Comparison of ENCODE assay signal across 23 cellular contexts in the genomic region with DNA sequence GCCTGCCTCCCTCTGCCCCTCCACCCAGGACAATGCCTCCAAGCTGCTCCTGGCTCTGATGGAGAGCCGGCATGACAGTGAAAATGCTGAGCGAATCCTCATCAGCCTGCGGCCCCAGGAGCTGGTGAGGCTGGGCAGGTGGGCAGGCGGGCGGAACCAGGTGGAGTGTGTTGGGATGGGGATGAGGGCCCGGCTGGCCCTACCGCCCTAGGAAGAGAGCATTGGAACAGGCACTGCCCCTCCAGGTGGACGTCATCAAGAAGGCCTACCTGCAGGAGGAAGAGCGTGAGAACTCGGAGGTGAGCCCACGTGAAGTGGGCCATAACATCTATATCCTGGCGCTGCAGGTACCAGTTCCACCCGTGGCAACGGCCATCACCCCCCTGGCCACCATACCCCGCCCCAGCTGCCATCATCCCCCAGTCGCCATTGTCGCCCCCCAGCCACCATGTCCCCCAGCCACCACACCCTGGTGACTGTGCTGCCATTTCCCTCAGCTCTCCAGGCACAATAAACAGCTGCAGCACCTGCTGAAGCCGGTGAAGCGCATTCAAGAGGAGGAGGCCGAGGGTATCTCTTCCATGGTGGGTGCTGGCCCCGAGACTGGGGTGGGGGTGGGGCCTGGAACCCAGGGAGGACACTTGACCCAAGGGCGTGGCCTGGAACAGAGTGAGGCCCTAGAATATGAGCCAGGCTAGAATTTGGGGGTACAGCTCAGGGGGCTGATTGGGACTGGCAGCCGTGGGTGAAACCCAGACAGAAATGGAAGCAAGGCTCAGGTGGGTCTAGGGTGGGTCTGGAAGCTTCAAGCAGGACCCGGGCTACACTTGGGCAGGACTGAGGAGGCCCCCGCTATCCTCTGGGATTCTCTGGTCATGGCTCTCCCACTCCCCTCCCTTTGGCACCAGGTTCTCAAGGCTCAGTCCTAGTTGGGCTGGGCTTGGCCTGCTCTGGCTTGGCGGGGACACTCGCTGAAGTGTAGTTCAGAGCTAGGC. TPM values are rescaled to one million over a fixed set of nuclear protein-coding genes. Genes with fewer than 3 reads are reported as not detected.
DNase-seq lines count a peak whose midpoint lies in the region; ATAC-seq and TF ChIP-seq lines count a peak whose summit lies in the region.
"Had no signal": no experiment of that assay in that cellular context is flagged by ENCODE, and none has a peak within 500 bp of the region (broad histone marks: within the 10 kb centered on the region; RNA-seq: fewer than 3 reads in every experiment).

No MANE protein-coding gene starts in this region.

- no peak overlapping the region for H2AFZ ChIP-seq in neuronal stem cell (ENCODE audit: low read length)

- no peaks in the 10 kb centered on the region for H3K9me3 ChIP-seq in neuronal stem cell (replicated peaks in 1 of 2; ENCODE audit: control insufficient read depth in 2 of 2, insufficient read depth in 1 of 2, low read depth in 1 of 2, low read length in 2 of 2)
- no peaks in the 10 kb centered on the region for H3K9me3 ChIP-seq in ascending aorta
- H3K9me3 ChIP-seq: BLaER1 treated with 17β-estradiol and CSF1 and Interleukin-3, amounts not matched to agents 10 nM and 100 nM had no signal

- H3K4ac ChIP-seq in neuronal stem cell (ENCODE audit: low read length), result no peak overlapping the region

- H2BK5ac ChIP-seq in neuronal stem cell (ENCODE audit: low read length), result no peak overlapping the region

- POLR2A ChIA-PET in RWPE1 (lab: Yijun Ruan, JAX; ENCODE audit: low non-redundant PET), result no interaction called here

- no CpG with 5 or more reads among the region's 27 CpGs for WGBS in neuronal stem cell (ENCODE audit: extremely low coverage in 2 of 2, insufficient read length in 2 of 2, insufficient replicate concordance in 1 of 2), 2 donors

- H3K27ac ChIP-seq in RWPE1 (peak overlapping the region; percentile 96), neuronal stem cell (replicated peaks; ENCODE audit: low read length) (no peak overlapping the region), ascending aorta (no peak overlapping the region)
- H3K27ac ChIP-seq: BLaER1 treated with 17β-estradiol and CSF1 and Interleukin-3, amounts not matched to agents 10 nM and 100 nM; HL-60 had no signal

- H3K23ac ChIP-seq in neuronal stem cell (ENCODE audit: low read depth, low read length, poor library complexity), result peak overlapping the region; percentile 37

- H3K18ac ChIP-seq in neuronal stem cell (ENCODE audit: low read length), result no peak overlapping the region

- peaks cover 0 to 11% of the 10 kb centered on the region in 2 donors for H3K4me1 ChIP-seq in neuronal stem cell (ENCODE audit: control insufficient read depth in 2 of 2, insufficient read depth in 1 of 2, low read depth in 1 of 2, low read length in 2 of 2)
- no peaks in the 10 kb centered on the region for H3K4me1 ChIP-seq in ascending aorta

- no peak overlapping the region for H2BK15ac ChIP-seq in neuronal stem cell (ENCODE audit: low read length)

- no peak overlapping the region for H3K4me3 ChIP-seq in neuronal stem cell (ENCODE audit: low read length in 2 of 2)
- no peak overlapping the region for H3K4me3 ChIP-seq in ascending aorta
- H3K4me3 ChIP-seq: BLaER1 treated with 17β-estradiol and CSF1 and Interleukin-3, amounts not matched to agents 10 nM and 100 nM had no signal

- CTCF ChIA-PET in RWPE1 (lab: Yijun Ruan, JAX), result interaction anchor here (0.6 to 1.0 kb wide), 4 partner anchors 12 to 73 kb away, joined by 3 to 4 read pairs (median 4); no protein-coding TSS in a partner anchor

- H3K27me3 ChIP-seq in neuronal stem cell (ENCODE audit: control insufficient read depth in 3 of 3, insufficient read depth in 3 of 3, low read depth in 1 of 3, low read length in 3 of 3) (no peaks in the 10 kb centered on the region), ascending aorta (no peaks in the 10 kb centered on the region)
- H3K27me3 ChIP-seq: BLaER1 treated with 17β-estradiol and CSF1 and Interleukin-3, amounts not matched to agents 10 nM and 100 nM had no signal

- peak; percentile 59 for DNase-seq in Right ventricle myocardium inferior (ENCODE audit: missing footprints)
- no peak for DNase-seq in Right ventricle myocardium superior
- DNase-seq in RWPE1 (ENCODE audit: low spot score), result no peak
- no peak for DNase-seq in neuronal stem cell (ENCODE audit: low spot score)
- DNase-seq in HuH-7.5 (ENCODE audit: low spot score), result no peak
- no peak for DNase-seq in ascending aorta (ENCODE audit: low spot score in 2 of 2)
- DNase-seq: CD4-positive, alpha-beta T cell; H9; KBM-7; MV-4-11; NCI-H1105; NCI-H1436 treated with DMSO at 0.1 percent for 48 hours; NCI-H1930; NCI-H2107; NCI-H524; NCI-H774; PC-3; SHP77 treated with DMSO at 0.1 percent for 48 hours; SW 1271 had no signal

- H3K79me1 ChIP-seq in neuronal stem cell (ENCODE audit: low read depth, low read length), result peaks cover 2% of the 10 kb centered on the region

- no peak overlapping the region for H4K8ac ChIP-seq in neuronal stem cell (ENCODE audit: low read depth, low read length)

- intact Hi-C loops in Right ventricle myocardium inferior (cut with DNase I), result no loop called here
- intact Hi-C loops in Right ventricle myocardium superior (cut with DNase I), result no loop called here
- intact Hi-C loops in ascending aorta (cut with DNase I), result no loop called here

- H4K91ac ChIP-seq in neuronal stem cell (ENCODE audit: low read depth, low read length, poor library complexity), result no peak overlapping the region

- peak overlapping the region; percentile 10 for H3K14ac ChIP-seq in neuronal stem cell (ENCODE audit: low read length)

- no peak for TF ChIP-seq CTCF in RWPE1 (conservative IDR thresholded peaks at IDR 0.05; ENCODE audit: low read depth)
- TF ChIP-seq CTCF in ascending aorta (IDR thresholded peaks at IDR 0.05), result no peak

- H2AK5ac ChIP-seq in neuronal stem cell (ENCODE audit: low read depth, low read length), result no peak overlapping the region

- H3K9ac ChIP-seq in neuronal stem cell (ENCODE audit: low read depth, low read length, poor library complexity), result no peak overlapping the region
- H3K9ac ChIP-seq: BLaER1 treated with 17β-estradiol and CSF1 and Interleukin-3, amounts not matched to agents 10 nM and 100 nM had no signal

- H2BK12ac ChIP-seq in neuronal stem cell (ENCODE audit: low read length), result no peak overlapping the region

- H2BK120ac ChIP-seq in neuronal stem cell (ENCODE audit: low read depth, low read length), result no peak overlapping the region

- H3K4me2 ChIP-seq in neuronal stem cell (ENCODE audit: insufficient read depth, low read length, poor library complexity, severe bottlenecking), result no peak overlapping the region
- H3K4me2 ChIP-seq: BLaER1 treated with 17β-estradiol and CSF1 and Interleukin-3, amounts not matched to agents 10 nM and 100 nM had no signal

- H3K36me3 ChIP-seq in neuronal stem cell (replicated peaks in 1 of 2; ENCODE audit: control insufficient read depth in 2 of 2, insufficient read depth in 2 of 2, low read length in 2 of 2) (peaks cover 0 to 2% of the 10 kb centered on the region in 2 donors), ascending aorta (peaks cover 0 to 12% of the 10 kb centered on the region in 2 donors)

- ATAC-seq in Right ventricle myocardium inferior (no peak), Right ventricle myocardium superior (ENCODE audit: poor library complexity) (no peak), HG03342 (IDR thresholded peaks at IDR 0.05; ENCODE audit: unreplicated experiment) (no peak)
- ATAC-seq: PC-3 had no signal

RNA-seq across cellular contexts. Expression of gene UQCC2, which starts 24.2 kb away (rescaled TPM):
- total RNA-seq in Right ventricle myocardium inferior (215 TPM), Right ventricle myocardium superior (208 TPM), ascending aorta (2.6 TPM)
- 222 TPM for polyA plus RNA-seq in neuronal stem cell (2013, experiment 1 of 2)
- polyA plus RNA-seq in neuronal stem cell (2013, experiment 2 of 2), result 222 TPM

RNA-seq across cellular contexts. Expression of gene IP6K3, which starts 59.4 kb away (rescaled TPM):
- total RNA-seq in Right ventricle myocardium inferior (47.6 TPM), Right ventricle myocardium superior (44.2 TPM), ascending aorta (not detected)
- 1.7 TPM for polyA plus RNA-seq in neuronal stem cell (2013, experiment 1 of 2)
- polyA plus RNA-seq in neuronal stem cell (2013, experiment 2 of 2), result 1.4 TPM
- total RNA-seq: CD4-positive, alpha-beta T cell; HT-29; PC-3 had no signal

Comparison
In these comparisons a context has a peak if more than half of its experiments do, and no peak if none do; other contexts are left out.
1. RNA of gene UQCC2, which starts 24.2 kb away (total RNA-seq): 215 TPM in Right ventricle myocardium inferior (single experiment) and 208 TPM in Right ventricle myocardium superior (single experiment); 2.6 TPM in ascending aorta (single experiment); every median in the first group is over 10 times any median in the second.
2. RNA of gene IP6K3, which starts 59.4 kb away (total RNA-seq): 47.6 TPM in Right ventricle myocardium inferior (single experiment) and 44.2 TPM in Right ventricle myocardium superior (single experiment); not detected in ascending aorta (single experiment); every median in the first group is over 10 times any median in the second.